ENCODE assay signal across 18 cellular contexts in genomic region chr10:7572435-7572834, GRCh38.
DNase-seq lines count a peak whose midpoint lies in the region; FAIRE-seq and TF ChIP-seq lines count a peak whose summit lies in the region.
"Had no signal": no experiment of that assay in that cellular context is flagged by ENCODE, and none has a peak within 500 bp of the region (broad histone marks: within the 10 kb centered on the region; RNA-seq: fewer than 3 reads in every experiment).

No MANE protein-coding gene starts in this region.

- FAIRE-seq in GM12892 (lab: Jason Lieb, UNC), result no peak
- FAIRE-seq: GM12891 had no signal

- peak; percentile 98 for DNase-seq in Kasumi-1 (lab: John Stamatoyannopoulos, UW)
- DNase-seq in fibroblast of villous mesenchyme (ENCODE audit: low read depth), result peak; percentile 13
- DNase-seq in neural progenitor cell (ENCODE audit: low spot score), result no peak
- DNase-seq in G401 (ENCODE audit: low spot score), result no peak
- no peak for DNase-seq in stimulated activated CD4-positive, alpha-beta T cell treated with anti-CD3 and anti-CD28 coated beads, Interleukin-15, amount 100 ng/mL, for 24 hours
- no peak for DNase-seq in GM12892 (ENCODE audit: insufficient read length)
- DNase-seq: activated CD8-positive, alpha-beta memory T cell treated with anti-CD3 and anti-CD28 coated beads for 24 hours; activated effector memory CD4-positive, alpha-beta T cell treated with anti-CD3 and anti-CD28 coated beads, Interleukin-2, amount 50 U/mL, for 16 hours; DMS79 treated with DMSO at 0.1 percent for 48 hours; HFFc6; MM.1S; stimulated activated CD4-positive, alpha-beta T cell treated with anti-CD3 and anti-CD28 coated beads, Interleukin-12 subunit alpha, Interleukin-12 subunit beta, amount 100 ng/mL, for 4 hours; substantia nigra had no signal

- TF ChIP-seq CTCF in fibroblast of villous mesenchyme (IDR thresholded peaks at IDR 0.05; ENCODE audit: insufficient read depth, low read depth, low read length) (no peak), neural progenitor cell (IDR thresholded peaks at IDR 0.05) (no peak)

- no peaks in the 10 kb centered on the region for H3K27me3 ChIP-seq in BLaER1
- H3K27me3 ChIP-seq in rectal smooth muscle tissue (ENCODE audit: control insufficient read depth, insufficient read depth, low read length), result no peaks in the 10 kb centered on the region
- H3K27me3 ChIP-seq in neural progenitor cell, result no peaks in the 10 kb centered on the region
- H3K27me3 ChIP-seq: ovary had no signal

- H3K9me3 Mint-ChIP-seq in neural progenitor cell, result no peaks in the 10 kb centered on the region
- H3K9me3 Mint-ChIP-seq: CD14-positive monocyte had no signal

- H3K36me3 Mint-ChIP-seq in neural progenitor cell, result no peaks in the 10 kb centered on the region
- H3K36me3 Mint-ChIP-seq: CD14-positive monocyte had no signal

- H4K20me1 ChIP-seq in BLaER1, result no peaks in the 10 kb centered on the region
- no peaks in the 10 kb centered on the region for H4K20me1 ChIP-seq in neural progenitor cell (ENCODE audit: low read depth)

- no peak overlapping the region for H3K4me3 Mint-ChIP-seq in neural progenitor cell
- H3K4me3 Mint-ChIP-seq: CD14-positive monocyte, HFFc6 had no signal

- H3K27ac ChIP-seq in BLaER1 (no peak overlapping the region), rectal smooth muscle tissue (ENCODE audit: low read depth, low read length) (peak overlapping the region; percentile 75), neural progenitor cell (no peak overlapping the region)
- H3K27ac ChIP-seq: ovary had no signal

- H3K27ac Mint-ChIP-seq in neural progenitor cell, result no peak overlapping the region
- H3K27ac Mint-ChIP-seq: CD14-positive monocyte, HFFc6 had no signal

- no peaks in the 10 kb centered on the region for H3K27me3 Mint-ChIP-seq in neural progenitor cell (ENCODE audit: insufficient read depth, low read depth)

- H2AFZ ChIP-seq in neural progenitor cell (replicated peaks), result no peak overlapping the region

- H3K4me1 ChIP-seq in BLaER1, result peaks cover 15% of the 10 kb centered on the region
- H3K4me1 ChIP-seq in rectal smooth muscle tissue (ENCODE audit: control insufficient read depth, insufficient read depth, low read length), result peaks cover 9% of the 10 kb centered on the region
- no peaks in the 10 kb centered on the region for H3K4me1 ChIP-seq in neural progenitor cell

- no peaks in the 10 kb centered on the region for H3F3A ChIP-seq in neural progenitor cell (ENCODE audit: low read depth)

- no peak overlapping the region for H3K9ac ChIP-seq in BLaER1
- H3K9ac ChIP-seq in rectal smooth muscle tissue (ENCODE audit: low read length), result no peak overlapping the region
- no peak overlapping the region for H3K9ac ChIP-seq in neural progenitor cell

- in situ Hi-C loops in G401 (cut with HindIII; ENCODE audit: low sequenced_read_pairs), result no loop called here

- H3K4me3 ChIP-seq in BLaER1 (no peak overlapping the region), fibroblast of villous mesenchyme (ENCODE audit: low read depth, low read length) (no peak overlapping the region), rectal smooth muscle tissue (ENCODE audit: low read length) (no peak overlapping the region), neural progenitor cell (no peak overlapping the region)
- H3K4me3 ChIP-seq: ovary had no signal

- H3K4me1 Mint-ChIP-seq in neural progenitor cell, result peaks cover 16% of the 10 kb centered on the region

- H3K9me3 ChIP-seq in BLaER1 (no peaks in the 10 kb centered on the region), neural progenitor cell (ENCODE audit: low read depth) (no peaks in the 10 kb centered on the region)
- H3K9me3 ChIP-seq: ovary had no signal

- H3K36me3 ChIP-seq in BLaER1 (no peaks in the 10 kb centered on the region), rectal smooth muscle tissue (ENCODE audit: control insufficient read depth, insufficient read depth, low read length) (peaks cover 10% of the 10 kb centered on the region), neural progenitor cell (no peaks in the 10 kb centered on the region)
- H3K36me3 ChIP-seq: ovary had no signal

- H3K4me2 ChIP-seq in BLaER1, result peak overlapping the region; percentile 36
- H3K4me2 ChIP-seq in neural progenitor cell, result no peak overlapping the region

- TF ChIP-seq POLR2A in GM12892 (IDR thresholded peaks at IDR 0.05; ENCODE audit: low read depth, low read length), result no peak

- H3K79me2 ChIP-seq in neural progenitor cell (ENCODE audit: low read depth), result no peaks in the 10 kb centered on the region

Comparison
In these comparisons a context has a peak if more than half of its experiments do, and no peak if none do; other contexts are left out.
1. DNase-seq: peak in Kasumi-1 (2 of 2) and fibroblast of villous mesenchyme (single experiment); none in neural progenitor cell (single experiment), G401 (single experiment), stimulated activated CD4-positive, alpha-beta T cell treated with anti-CD3 and anti-CD28 coated beads, Interleukin-15, amount 100 ng/mL, for 24 hours (single experiment) and GM12892 (single experiment).